8 cellular contexts compared by ENCODE assay signal in genomic region chr19:3608079-3608641, GRCh38. TPM values are rescaled to one million over a fixed set of nuclear protein-coding genes. Genes with fewer than 3 reads are reported as not detected.
DNase-seq lines count a peak whose midpoint lies in the region; ATAC-seq and TF ChIP-seq lines count a peak whose summit lies in the region.
"Had no signal": no experiment of that assay in that cellular context is flagged by ENCODE, and none has a peak within 500 bp of the region (broad histone marks: within the 10 kb centered on the region; RNA-seq: fewer than 3 reads in every experiment).

No MANE protein-coding gene starts in this region.

- DNase-seq in PC-3 = no peak
- no peak for DNase-seq in left lung
- no peak for DNase-seq in NCI-H774 (lab: John Stamatoyannopoulos, UW)
- DNase-seq in hepatic stellate cell (ENCODE audit: low spot score) = no peak
- DNase-seq: DMS79, NCI-H2029 treated with DMSO at 0.1 percent for 48 hours had no signal

- BruUV-seq in PC-3 (replicated peaks; lab: Mats Ljungman, UMichigan) = no TSS peak

- H3F3A ChIP-seq in PC-3 (ENCODE audit: low read length, unreplicated experiment) = no peaks in the 10 kb centered on the region

- H2AFZ ChIP-seq in PC-3 (ENCODE audit: low read length) = peak overlapping the region; percentile 69; the same call in 1 of the 2 replicates

- H3K27me3 ChIP-seq in BLaER1 = peaks cover 23% of the 10 kb centered on the region
- H3K27me3 ChIP-seq in PC-3 (ENCODE audit: low read length) = no peaks in the 10 kb centered on the region
- H3K27me3 ChIP-seq in left lung = peaks cover 0 to 46% of the 10 kb centered on the region in 2 donors

- H3K9me2 ChIP-seq in PC-3 (replicated peaks; ENCODE audit: low read length) = no peaks in the 10 kb centered on the region

- peaks cover 24% of the 10 kb centered on the region for H3K36me3 ChIP-seq in BLaER1
- H3K36me3 ChIP-seq in PC-3 (ENCODE audit: low read depth, low read length) = no peaks in the 10 kb centered on the region
- H3K36me3 ChIP-seq in left lung = peaks cover 0 to 30% of the 10 kb centered on the region in 2 donors

- POLR2A ChIA-PET in PC-3 (lab: Charles Lee; ENCODE audit: unreplicated experiment) = no interaction called here

- no peaks in the 10 kb centered on the region for H3K79me2 ChIP-seq in PC-3 (ENCODE audit: low read length)

- H3K9ac ChIP-seq in BLaER1 = no peak overlapping the region
- no peak overlapping the region for H3K9ac ChIP-seq in PC-3 (ENCODE audit: low read length)

- ATAC-seq in PC-3 (no peak), left lung (no peak), HG03571 (IDR thresholded peaks at IDR 0.05; ENCODE audit: unreplicated experiment) (no peak)

- H3K9me3 ChIP-seq in BLaER1 = no peaks in the 10 kb centered on the region
- no peaks in the 10 kb centered on the region for H3K9me3 ChIP-seq in PC-3 (ENCODE audit: low read length)
- H3K9me3 ChIP-seq in left lung = no peaks in the 10 kb centered on the region

- H3K4me1 ChIP-seq in BLaER1 (peaks cover 83% of the 10 kb centered on the region), PC-3 (ENCODE audit: insufficient read depth, low read length) (peaks cover 16% of the 10 kb centered on the region; the same call in 1 of the 2 replicates), left lung (peaks cover 1 to 57% of the 10 kb centered on the region in 2 donors)

- no peak for TF ChIP-seq CTCF in PC-3 (conservative IDR thresholded peaks at IDR 0.05; ENCODE audit: low read depth, low read length)
- TF ChIP-seq CTCF in left lung (IDR thresholded peaks at IDR 0.05) = no peak

- intact Hi-C loops in PC-3 (cut with micrococcal nuclease) = no loop called here
- intact Hi-C loops in left lung (cut with DNase I) = no loop called here

- no peak overlapping the region for H3K4me3 ChIP-seq in BLaER1
- peak overlapping the region; percentile 66; the same call in 1 of the 2 replicates for H3K4me3 ChIP-seq in PC-3 (ENCODE audit: low read length)
- no peak overlapping the region for H3K4me3 ChIP-seq in left lung

- CTCF ChIA-PET in PC-3 (lab: Charles Lee) = interaction anchor here (0.5 kb wide), 1 partner anchor 99 kb away, joined by 6 read pairs; no protein-coding TSS in a partner anchor

- H3K27ac ChIP-seq in BLaER1 = no peak overlapping the region; the same call in 1 of the 2 replicates
- no peak overlapping the region for H3K27ac ChIP-seq in PC-3 (ENCODE audit: low read length)
- peak overlapping the region; percentile 72 to 77 for H3K27ac ChIP-seq in left lung

- H4K20me1 ChIP-seq in BLaER1 (peaks cover 22% of the 10 kb centered on the region; the same call in 1 of the 2 replicates), PC-3 (ENCODE audit: low read length) (no peaks in the 10 kb centered on the region)

- peak overlapping the region; percentile 96 for H3K4me2 ChIP-seq in BLaER1
- peak overlapping the region; percentile 88 for H3K4me2 ChIP-seq in PC-3 (ENCODE audit: low read length)

RNA-seq across cellular contexts. Expression of gene TBXA2R, which starts 1.5 kb away (rescaled TPM):
- total RNA-seq in PC-3 (2014; rRNA removed) = 0.77 and 1.0 TPM in 2 replicates
- 1 to 10 TPM; 5.3 to 7.9 TPM for total RNA-seq in left lung

RNA-seq across cellular contexts. Expression of gene CACTIN, which starts 18.4 kb away (rescaled TPM):
- total RNA-seq in PC-3 (2014; rRNA removed) = 47.8 and 51.3 TPM in 2 replicates
- 10 to 100 TPM; 19.8 to 21.6 TPM for total RNA-seq in left lung

RNA-seq across cellular contexts. Expression of gene GIPC3, which starts 22.9 kb away (rescaled TPM):
- total RNA-seq in PC-3 (2014; rRNA removed) (0.18 TPM in 1 of 2 replicates, not detected in the other), left lung (1 to 10 TPM; 3.1 TPM)

RNA-seq across cellular contexts. Expression of gene HMG20B, which starts 35.4 kb away (rescaled TPM):
- total RNA-seq in PC-3 (2014; rRNA removed) = 146 and 210 TPM in 2 replicates
- total RNA-seq in left lung = 10 to 100 TPM; 50.9 to 74.8 TPM

RNA-seq across cellular contexts. Expression of gene MFSD12, which starts 50.8 kb away (rescaled TPM):
- total RNA-seq in PC-3 (2014; rRNA removed) (121 and 165 TPM in 2 replicates), left lung (10 to 100 TPM; 61.7 to 90.2 TPM)

Comparison
In these comparisons a context has a peak if more than half of its experiments do, and no peak if none do; other contexts are left out.
1. H3K27ac ChIP-seq: peak in left lung (2 of 2); none in BLaER1 (single experiment) and PC-3 (single experiment).